9 cellular contexts compared by ENCODE assay signal in genomic region chr20:45098096-45098773, GRCh38. TPM values are rescaled to one million over a fixed set of nuclear protein-coding genes. Genes with fewer than 3 reads are reported as not detected.
A peak's percentile ranks its signal among the peaks of the same experiment; 100 is the strongest.
DNase-seq lines count a peak whose midpoint lies in the region; TF ChIP-seq lines count a peak whose summit lies in the region.
"Had no signal": no experiment of that assay in that cellular context is flagged by ENCODE, and none has a peak within 500 bp of the region (broad histone marks: within the 10 kb centered on the region; RNA-seq: fewer than 3 reads in every experiment).

No MANE protein-coding gene starts in this region.

- H3K9me3 Mint-ChIP-seq in chondrocyte (ENCODE audit: low read depth) = no peaks in the 10 kb centered on the region

- H3K27me3 Mint-ChIP-seq in chondrocyte (ENCODE audit: low read depth) = peaks cover 4% of the 10 kb centered on the region

- H3K4me3 Mint-ChIP-seq in chondrocyte (ENCODE audit: unreplicated experiment) = peak overlapping the region; percentile 28

- no peaks in the 10 kb centered on the region for H3K36me3 ChIP-seq in liver (ENCODE audit: control insufficient read depth in 4 of 4, insufficient read depth in 3 of 4, low read depth in 1 of 4, low read length in 3 of 4)

- DNase-seq in 8988T (peak; percentile 68), HUDEP-2 (lab: John Stamatoyannopoulos, UW; ENCODE audit: unreplicated experiment in 76 of 76) (peak in 49 of 76 experiments; percentile 6 to 68 (median 39)), chondrocyte (ENCODE audit: low spot score) (no peak), amniotic stem cell (lab: John Stamatoyannopoulos, UW) (no peak), GM13976 (ENCODE audit: low spot score) (no peak), KBM-7 (no peak), medulla oblongata (ENCODE audit: extremely low spot score) (no peak)

- WGBS in liver = 17% methylated on average over 92 of the region's 92 CpGs

- in situ Hi-C loops in GM13976 (cut with MboI; ENCODE audit: low sequenced_read_pairs, unreplicated experiment) (no loop called here), KBM-7 (cut with MboI; ENCODE audit: low pct_unique_long_range_greater_than_20kb, low sequenced_read_pairs) (no loop called here)

- TF ChIP-seq CTCF in chondrocyte (IDR thresholded peaks at IDR 0.05) = peak; percentile 46
- TF ChIP-seq CTCF in liver (IDR thresholded peaks at IDR 0.05; ENCODE audit: low read depth, low read length, missing input control) = no peak
- TF ChIP-seq CTCF in GM13976 (IDR thresholded peaks at IDR 0.05; ENCODE audit: borderline replicate concordance, control extremely low read depth, extremely low read depth, insufficient read depth, missing control alignments) = no peak

- no peak overlapping the region for H3K9ac ChIP-seq in liver (ENCODE audit: low read depth in 1 of 2, low read length in 2 of 2)

- peak overlapping the region in 2 of 3 donors; percentile 12 to 34 for H3K4me3 ChIP-seq in liver (ENCODE audit: low read depth in 1 of 3, low read length in 3 of 3)

- no peak overlapping the region for H3K27ac ChIP-seq in liver (ENCODE audit: low read depth in 1 of 2, low read length in 2 of 2)

- H3K36me3 Mint-ChIP-seq in chondrocyte (ENCODE audit: low read depth) = peaks cover 1% of the 10 kb centered on the region

- no peak overlapping the region for H3K27ac Mint-ChIP-seq in chondrocyte (ENCODE audit: unreplicated experiment)

- H3K27me3 ChIP-seq in liver (ENCODE audit: control insufficient read depth in 4 of 4, insufficient read depth in 4 of 4, low read length in 3 of 4) = peaks cover 4 to 13% (median 8%) of the 10 kb centered on the region in 4 donors

- TF ChIP-seq RAD21 in liver (IDR thresholded peaks at IDR 0.05) = no peak

- peaks cover 11 to 23% (median 16%) of the 10 kb centered on the region in 4 donors for H3K4me1 ChIP-seq in liver (ENCODE audit: control insufficient read depth in 4 of 4, insufficient read depth in 4 of 4, low read length in 3 of 4)

- peaks cover 15% of the 10 kb centered on the region for H3K4me1 Mint-ChIP-seq in chondrocyte (ENCODE audit: low read depth)

- no peaks in the 10 kb centered on the region for H3K9me3 ChIP-seq in liver (ENCODE audit: control insufficient read depth in 4 of 4, low read length in 3 of 4)

TF ChIP-seq in liver, 16 proteins besides CTCF, POLR2A, EP300 and RAD21:
- TF ChIP-seq MAX (IDR thresholded peaks at IDR 0.05) (no peak), EGR1 (IDR thresholded peaks at IDR 0.05; ENCODE audit: low read depth in 2 of 2) (no peak), REST (IDR thresholded peaks at IDR 0.05) (no peak), HNF4A (conservative IDR thresholded peaks at IDR 0.05) (no peak), JUND (IDR thresholded peaks at IDR 0.05) (no peak), YY1 (IDR thresholded peaks at IDR 0.05) (no peak)

RNA-seq across cellular contexts. Expression of gene KCNS1, which starts 2.7 kb away (rescaled TPM):
- total RNA-seq in chondrocyte = 0.55 to 1.1 TPM (median 0.59 TPM) in 3 replicates
- total RNA-seq in liver = under 1 TPM in 1 of 2 donors, not detected in 1; 0.09 TPM
- under 1 TPM in 1 of 2 donors, not detected in 1; 0.02 TPM for polyA plus RNA-seq in liver
- total RNA-seq: Daoy had no signal

RNA-seq across cellular contexts. Expression of gene WFDC5, which starts 16.7 kb away (rescaled TPM):
- total RNA-seq in chondrocyte (not detected in 3 replicates), liver (not detected)
- not detected for polyA plus RNA-seq in liver
- total RNA-seq: Daoy had no signal

RNA-seq across cellular contexts. Expression of gene WFDC12, which starts 26.0 kb away (rescaled TPM):
- total RNA-seq in chondrocyte (not detected in 3 replicates), liver (not detected)
- not detected for polyA plus RNA-seq in liver
- total RNA-seq: Daoy had no signal

Comparison
In these comparisons a context has a peak if more than half of its experiments do, and no peak if none do; other contexts are left out.
1. DNase-seq: peak in 8988T (single experiment) and HUDEP-2 (49 of 76); none in chondrocyte (single experiment), amniotic stem cell (single experiment), GM13976 (single experiment), KBM-7 (single experiment) and medulla oblongata (single experiment).